16 cellular contexts compared by ENCODE assay signal in the genomic region with DNA sequence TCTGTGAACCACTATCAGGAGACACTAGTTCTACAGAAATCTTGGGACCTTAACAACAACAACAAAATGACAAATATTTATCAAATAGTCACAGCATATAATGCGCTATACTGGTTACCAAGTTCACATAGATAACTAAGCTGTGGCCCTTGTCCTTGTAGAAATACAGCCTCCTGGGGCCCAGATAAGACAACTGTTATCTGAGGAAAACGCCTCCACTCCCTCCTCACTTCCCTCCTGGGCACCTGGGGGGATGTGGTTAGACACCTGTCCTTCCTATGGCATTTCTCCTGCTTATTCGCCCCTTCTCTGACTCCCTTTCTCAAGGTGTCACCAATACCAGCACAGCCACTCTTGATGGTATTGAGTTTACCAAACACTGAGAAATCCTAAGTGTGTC.
"Had no signal": no experiment of that assay in that cellular context is flagged by ENCODE, and none has a peak within 500 bp of the region (broad histone marks: within the 10 kb centered on the region; RNA-seq: fewer than 3 reads in every experiment).

No MANE protein-coding gene starts in this region.

- H3K4me3 Mint-ChIP-seq: activated CD8-positive, alpha-beta memory T cell treated with anti-CD3 and anti-CD28 coated beads, Interleukin-2, amount 10 ng/mL, durations not matched to agents 7 days and 5 days; activated naive CD8-positive, alpha-beta T cell treated with anti-CD3 and anti-CD28 coated beads, Interleukin-2, amount 10 ng/mL, durations not matched to agents 7 days and 5 days; activated T-cell treated with anti-CD3 and anti-CD28 coated beads, Interleukin-2, amount 50 U/mL, for 24 hours; immature natural killer cell; T-helper 2 cell treated with Interferon-gamma antibody and Interleukin-4, amounts not matched to agents 5 μg/mL and 100 μg/mL, for 36 hours had no signal

- ATAC-seq: activated CD8-positive, alpha-beta memory T cell treated with anti-CD3 and anti-CD28 coated beads, Interleukin-2, amount 10 ng/mL, durations not matched to agents 7 days and 5 days; left cardiac atrium had no signal

- H3K4me1 Mint-ChIP-seq: activated CD8-positive, alpha-beta memory T cell treated with anti-CD3 and anti-CD28 coated beads, Interleukin-2, amount 10 ng/mL, durations not matched to agents 7 days and 5 days; immature natural killer cell had no signal

- H3K27ac Mint-ChIP-seq: activated CD8-positive, alpha-beta memory T cell treated with anti-CD3 and anti-CD28 coated beads, Interleukin-2, amount 10 ng/mL, durations not matched to agents 7 days and 5 days; activated naive CD8-positive, alpha-beta T cell treated with anti-CD3 and anti-CD28 coated beads, Interleukin-2, amount 10 ng/mL, durations not matched to agents 7 days and 5 days; activated T-cell treated with anti-CD3 and anti-CD28 coated beads, Interleukin-2, amount 50 U/mL, for 24 hours; T-helper 2 cell treated with Interferon-gamma antibody and Interleukin-4, amounts not matched to agents 5 μg/mL and 100 μg/mL, for 36 hours had no signal

- H3K9me3 Mint-ChIP-seq: activated T-cell treated with anti-CD3 and anti-CD28 coated beads, Interleukin-2, amount 50 U/mL, for 24 hours; immature natural killer cell; T-helper 2 cell treated with Interferon-gamma antibody and Interleukin-4, amounts not matched to agents 5 μg/mL and 100 μg/mL, for 36 hours had no signal

- H3K36me3 ChIP-seq: esophagus muscularis mucosa, ovary, tibial nerve had no signal

- H3K27me3 Mint-ChIP-seq: activated CD8-positive, alpha-beta memory T cell treated with anti-CD3 and anti-CD28 coated beads, Interleukin-2, amount 10 ng/mL, durations not matched to agents 7 days and 5 days; activated naive CD8-positive, alpha-beta T cell treated with anti-CD3 and anti-CD28 coated beads, Interleukin-2, amount 10 ng/mL, durations not matched to agents 7 days and 5 days; activated T-cell treated with anti-CD3 and anti-CD28 coated beads, Interleukin-2, amount 50 U/mL, for 24 hours had no signal

- H3K27me3 ChIP-seq: esophagus muscularis mucosa, ovary, tibial nerve had no signal

- DNase-seq: activated CD4-positive, alpha-beta T cell treated with anti-CD3 and anti-CD28 coated beads for 1 hour; activated CD4-positive, alpha-beta T cell treated with anti-CD3 and anti-CD28 coated beads, Interleukin-2, amount 50 U/mL, for 48 hours; activated CD8-positive, alpha-beta memory T cell treated with anti-CD3 and anti-CD28 coated beads, Interleukin-2, amount 10 ng/mL, durations not matched to agents 7 days and 5 days; activated gamma-delta T cell; activated naive CD8-positive, alpha-beta T cell treated with anti-CD3 and anti-CD28 coated beads, Interleukin-2, amount 10 ng/mL, durations not matched to agents 7 days and 5 days; activated T-cell treated with anti-CD3 and anti-CD28 coated beads, Interleukin-2, amount 50 U/mL, for 24 hours; aorta; glutamatergic neuron; immature natural killer cell; left cardiac atrium; ovary; retina had no signal

- H3K9me3 ChIP-seq: esophagus muscularis mucosa, ovary, tibial nerve had no signal

- H3K4me3 ChIP-seq: esophagus muscularis mucosa, ovary, skin epidermis, tibial nerve had no signal
